In genomic region chr19:52070496-52070895, GRCh38 we compare ENCODE assay signal across 24 cellular contexts.
DNase-seq lines count a peak whose midpoint lies in the region; ATAC-seq lines count a peak whose summit lies in the region.
"Had no signal": no experiment of that assay in that cellular context is flagged by ENCODE, and none has a peak within 500 bp of the region (broad histone marks: within the 10 kb centered on the region; RNA-seq: fewer than 3 reads in every experiment).

No MANE protein-coding gene starts in this region.

- no peak for ATAC-seq in GM21723 (IDR thresholded peaks at IDR 0.05; ENCODE audit: unreplicated experiment)
- ATAC-seq: activated CD8-positive, alpha-beta memory T cell treated with anti-CD3 and anti-CD28 coated beads, Interleukin-2, amount 10 ng/mL, durations not matched to agents 7 days and 5 days had no signal

- H3K27ac ChIP-seq in duodenal mucosa (ENCODE audit: low read depth, low read length): no peak overlapping the region
- H3K27ac ChIP-seq in muscle layer of duodenum (ENCODE audit: low read length): no peak overlapping the region
- H3K27ac ChIP-seq: cardiac muscle cell, prostate gland, tibial nerve had no signal

- peaks cover 66 to 91% of the 10 kb centered on the region in 2 donors for H3K36me3 ChIP-seq in duodenal mucosa (ENCODE audit: control insufficient read depth in 1 of 2, insufficient read depth in 2 of 2, low read length in 2 of 2)
- H3K36me3 ChIP-seq in muscle layer of duodenum (ENCODE audit: control insufficient read depth in 1 of 2, insufficient read depth in 2 of 2, low read length in 2 of 2): peaks cover 61 to 95% of the 10 kb centered on the region in 2 donors

- no peak overlapping the region for H3K9ac ChIP-seq in duodenal mucosa (ENCODE audit: low read depth in 1 of 2, low read length in 2 of 2)

- DNase-seq in EL: peak; percentile 53
- peak; percentile 93 for DNase-seq in RKO (ENCODE audit: low spot score)
- no peak for DNase-seq in NCI-H748 treated with DMSO at 0.1 percent for 48 hours (lab: John Stamatoyannopoulos, UW)
- DNase-seq in NCI-H146 treated with DMSO at 0.1 percent for 48 hours (lab: John Stamatoyannopoulos, UW; ENCODE audit: unreplicated experiment): no peak
- no peak for DNase-seq in NCI-H446 treated with DMSO at 0.1 percent for 48 hours (lab: John Stamatoyannopoulos, UW)
- DNase-seq: activated CD4-positive, alpha-beta T cell treated with anti-CD3 and anti-CD28 coated beads, Interleukin-2, amount 10 ng/mL, durations not matched to agents 24 days and 14 days; activated CD8-positive, alpha-beta memory T cell treated with anti-CD3 and anti-CD28 coated beads, Interleukin-2, amount 10 ng/mL, durations not matched to agents 7 days and 5 days; activated naive CD8-positive, alpha-beta T cell treated with anti-CD3 and anti-CD28 coated beads, Interleukin-2, amount 10 ng/mL, durations not matched to agents 7 days and 5 days; DMS79 treated with DMSO at 0.1 percent for 48 hours; midbrain; NCI-H1105; NCI-H82; nephron progenitor cell; OCI-M1; SIG-M5; stimulated activated CD4-positive, alpha-beta T cell treated with anti-CD3 and anti-CD28 coated beads, Interleukin-2, amount 100 ng/mL, for 48 hours; stimulated activated naive CD4-positive, alpha-beta T cell treated with Interleukin-2 at 50 U/mL for 16 hours; T-helper 1 cell had no signal

- H3K4me1 ChIP-seq in duodenal mucosa (ENCODE audit: control insufficient read depth in 1 of 2, insufficient read depth in 2 of 2, low read length in 2 of 2): no peaks in the 10 kb centered on the region
- no peaks in the 10 kb centered on the region for H3K4me1 ChIP-seq in muscle layer of duodenum (ENCODE audit: control insufficient read depth in 1 of 2, insufficient read depth in 2 of 2, low read length in 2 of 2)
- H3K4me1 ChIP-seq: prostate gland, tibial nerve had no signal

- peaks cover 70 to 85% of the 10 kb centered on the region in 2 donors for H3K9me3 ChIP-seq in duodenal mucosa (ENCODE audit: control insufficient read depth in 1 of 2, low read length in 2 of 2)
- peaks cover 50 to 54% of the 10 kb centered on the region in 2 donors for H3K9me3 ChIP-seq in muscle layer of duodenum (ENCODE audit: control insufficient read depth in 1 of 2, low read length in 2 of 2)

- H3K27me3 ChIP-seq in duodenal mucosa (ENCODE audit: control insufficient read depth in 1 of 2, insufficient read depth in 2 of 2, low read length in 2 of 2): no peaks in the 10 kb centered on the region
- H3K27me3 ChIP-seq in muscle layer of duodenum (ENCODE audit: low read depth, low read length): no peaks in the 10 kb centered on the region
- H3K27me3 ChIP-seq: cardiac muscle cell, tibial nerve had no signal

- H3K4me3 ChIP-seq in duodenal mucosa (ENCODE audit: low read depth in 1 of 2, low read length in 2 of 2): peak overlapping the region; percentile 33 to 44
- peak overlapping the region; percentile 4 to 36 for H3K4me3 ChIP-seq in muscle layer of duodenum (ENCODE audit: low read depth in 1 of 2, low read length in 2 of 2)
- H3K4me3 ChIP-seq: cardiac muscle cell, prostate gland, tibial nerve had no signal

Comparison
In these comparisons a context has a peak if more than half of its experiments do, and no peak if none do; other contexts are left out.
1. DNase-seq: peak in EL (single experiment) and RKO (single experiment); none in NCI-H748 treated with DMSO at 0.1 percent for 48 hours (single experiment), NCI-H146 treated with DMSO at 0.1 percent for 48 hours (single experiment) and NCI-H446 treated with DMSO at 0.1 percent for 48 hours (single experiment).